Comparison of ENCODE assay signal across 29 cellular contexts in the genomic region with DNA sequence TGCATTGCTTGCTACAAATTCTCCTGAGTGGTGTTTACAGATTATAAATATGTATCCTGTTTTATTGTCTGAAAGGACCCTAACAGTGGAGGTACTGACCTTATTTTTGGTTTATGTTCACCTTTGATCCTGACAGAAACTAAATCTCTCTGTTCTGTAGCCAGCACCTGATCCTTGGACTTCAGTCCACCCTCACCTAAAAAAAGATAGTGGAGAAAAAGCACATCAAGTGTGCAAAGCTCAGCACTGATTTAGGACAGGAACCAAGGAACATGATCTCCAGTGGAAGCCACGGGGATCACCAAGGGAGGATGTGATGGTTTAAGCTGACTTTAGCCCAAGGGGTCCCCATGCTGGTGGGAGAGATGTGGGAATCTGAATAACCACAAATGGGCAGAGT. TPM values are rescaled to one million over a fixed set of nuclear protein-coding genes. Genes with fewer than 3 reads are reported as not detected.
"Had no signal": no experiment of that assay in that cellular context is flagged by ENCODE, and none has a peak within 500 bp of the region (broad histone marks: within the 10 kb centered on the region; RNA-seq: fewer than 3 reads in every experiment).

No MANE protein-coding gene starts in this region.

- FAIRE-seq: colon, keratinocyte, pancreas, small intestine had no signal

- H3K9me3 ChIP-seq: breast epithelium, gastroesophageal sphincter, left lung, neutrophil, pancreas, thoracic aorta, transverse colon had no signal

- DNase-seq: central memory CD4-positive, alpha-beta T cell; dorsolateral prefrontal cortex; effector CD4-positive, alpha-beta T cell; foreskin fibroblast; glutamatergic neuron; left lung; naive B cell; small intestine; stimulated activated CD4-positive, alpha-beta T cell treated with anti-CD3 and anti-CD28 coated beads, Interleukin-15, amount 100 ng/mL, for 24 hours; stimulated activated CD4-positive, alpha-beta T cell treated with anti-CD3 and anti-CD28 coated beads, Interleukin-2, amount 100 ng/mL, for 48 hours; stimulated activated naive B cell treated with anti-CD40 and anti-IgM and Interleukin-4, amounts not matched to agents 10 μg/mL and 1 μg/mL and 100 μg/mL, for 72 hours; transverse colon had no signal

- ATAC-seq: esophagus mucosa; natural killer cell treated with Interleukin-12 subunit alpha and Interleukin-12 subunit beta and Interleukin-15 and Interleukin-18, amount 100 ng/mL, for 72 hours; stimulated activated naive B cell treated with anti-CD40 and anti-IgM and Interleukin-4, amounts not matched to agents 10 μg/mL and 1 μg/mL and 100 μg/mL, for 72 hours had no signal

- H3K27me3 ChIP-seq: breast epithelium, dorsolateral prefrontal cortex, gastroesophageal sphincter, left lung, neutrophil, pancreas, transverse colon had no signal

- H3K36me3 Mint-ChIP-seq: memory B cell; naive B cell; stimulated activated naive B cell treated with anti-CD40 and anti-IgM and Interleukin-4, amounts not matched to agents 10 μg/mL and 1 μg/mL and 100 μg/mL, for 72 hours had no signal

- H3K4me1 Mint-ChIP-seq: memory B cell had no signal

- H3K4me1 ChIP-seq: breast epithelium, left lung, transverse colon had no signal

- H3K36me3 ChIP-seq: breast epithelium, gastroesophageal sphincter, left lung, neutrophil, pancreas, thoracic aorta, transverse colon had no signal

- H3K27ac ChIP-seq: breast epithelium, dorsolateral prefrontal cortex, epithelial cell of prostate, left lung, neutrophil, thoracic aorta, transverse colon had no signal

- H3K27ac Mint-ChIP-seq: memory B cell; naive B cell; natural killer cell treated with Interleukin-12 subunit alpha and Interleukin-12 subunit beta and Interleukin-15 and Interleukin-18, amount 100 ng/mL, for 72 hours; stimulated activated naive B cell treated with anti-CD40 and anti-IgM and Interleukin-4, amounts not matched to agents 10 μg/mL and 1 μg/mL and 100 μg/mL, for 72 hours; stimulated activated naive CD8-positive, alpha-beta T cell treated with anti-CD3 and anti-CD28 coated beads, Interleukin-15, Interleukin-2, amounts not matched to agents 100 ng/mL and 50 ng/mL, for 24 hours had no signal

- H3K4me3 Mint-ChIP-seq: memory B cell; naive B cell; natural killer cell treated with Interleukin-12 subunit alpha and Interleukin-12 subunit beta and Interleukin-15 and Interleukin-18, amount 100 ng/mL, for 72 hours; neural crest cell; stimulated activated naive B cell treated with anti-CD40 and anti-IgM and Interleukin-4, amounts not matched to agents 10 μg/mL and 1 μg/mL and 100 μg/mL, for 72 hours; stimulated activated naive CD8-positive, alpha-beta T cell treated with anti-CD3 and anti-CD28 coated beads, Interleukin-15, Interleukin-2, amounts not matched to agents 100 ng/mL and 50 ng/mL, for 24 hours had no signal

- H3K4me3 ChIP-seq: breast epithelium, dorsolateral prefrontal cortex, gastroesophageal sphincter, left lung, lung, pancreas, thoracic aorta, transverse colon had no signal

RNA-seq across cellular contexts. Expression of gene C4orf54, which starts 22.3 kb away (rescaled TPM):
- total RNA-seq: breast epithelium; cerebellum; esophagus mucosa; mononuclear cell; natural killer cell treated with Interleukin-12 subunit alpha and Interleukin-12 subunit beta and Interleukin-15 and Interleukin-18, amount 100 ng/mL, for 72 hours; omental fat pad; transverse colon had no signal
